In genomic region chrX:35890699-35891098, GRCh38 we compare ENCODE assay signal across 8 cellular contexts.
A peak's percentile ranks its signal among the peaks of the same experiment; 100 is the strongest.
DNase-seq lines count a peak whose midpoint lies in the region; ATAC-seq lines count a peak whose summit lies in the region.

No MANE protein-coding gene starts in this region.

- in situ Hi-C loops in T47D (cut with HindIII; ENCODE audit: low pct_unique_long_range_greater_than_20kb, low sequenced_read_pairs) = no loop called here

- no peak for ATAC-seq in HG02840 (IDR thresholded peaks at IDR 0.05; ENCODE audit: low FRiP score, unreplicated experiment)
- no peak for ATAC-seq in HG03196 (IDR thresholded peaks at IDR 0.05; ENCODE audit: unreplicated experiment)

- peak; percentile 36 for DNase-seq in SIG-M5 treated with dmso at 0.1 percent for 504 hours (lab: John Stamatoyannopoulos, UW; ENCODE audit: unreplicated experiment)
- DNase-seq in SIG-M5 (lab: John Stamatoyannopoulos, UW) = no peak
- peak; percentile 19 for DNase-seq in HS-27A (ENCODE audit: low read depth)
- peak; percentile 63 for DNase-seq in NCI-H748 (lab: John Stamatoyannopoulos, UW; ENCODE audit: unreplicated experiment)
- DNase-seq in T47D (ENCODE audit: low read depth in 1 of 2, low spot score in 1 of 2) = peak; percentile 6 to 87
- peak; percentile 52 for DNase-seq in medulla oblongata (ENCODE audit: extremely low spot score)
